Comparison of ENCODE assay signal across 17 cellular contexts in the genomic region with DNA sequence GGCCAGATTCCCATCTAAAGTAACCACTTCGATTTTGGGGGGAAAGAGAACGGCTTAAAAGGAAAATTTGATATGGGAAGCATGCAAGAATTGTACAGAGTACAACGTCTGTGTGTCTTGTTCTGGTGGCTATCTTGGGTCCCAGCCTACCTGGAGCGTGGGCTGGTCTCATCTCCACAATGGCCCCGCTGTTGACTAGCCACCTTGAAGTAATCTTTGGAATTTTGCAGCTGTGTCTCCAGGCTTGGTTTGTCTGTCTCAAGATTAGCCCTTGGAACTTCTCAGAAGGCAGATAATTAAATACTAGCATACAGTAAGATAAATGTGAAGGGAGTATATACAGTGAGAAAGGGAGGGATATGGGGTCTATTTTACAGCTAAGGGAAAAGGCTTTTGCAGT. TPM values are rescaled to one million over a fixed set of nuclear protein-coding genes. Genes with fewer than 3 reads are reported as not detected.
DNase-seq lines count a peak whose midpoint lies in the region; ATAC-seq, FAIRE-seq and TF ChIP-seq lines count a peak whose summit lies in the region.
"Had no signal": no experiment of that assay in that cellular context is flagged by ENCODE, and none has a peak within 500 bp of the region (broad histone marks: within the 10 kb centered on the region; RNA-seq: fewer than 3 reads in every experiment).

No MANE protein-coding gene starts in this region.

- peak overlapping the region; percentile 18 to 39 for H3K4me3 Mint-ChIP-seq in activated T-cell treated with anti-CD3 and anti-CD28 coated beads, Interleukin-2, amount 50 U/mL, for 72 hours
- H3K4me3 Mint-ChIP-seq in H9, result peak overlapping the region; percentile 89 to 91; a peak in 4 of 5 replicates
- peak overlapping the region; percentile 79 for H3K4me3 Mint-ChIP-seq in astrocyte (ENCODE audit: unreplicated experiment)
- H3K4me3 Mint-ChIP-seq in neural crest cell, result peak overlapping the region; percentile 88

- no peak overlapping the region for H2BK12ac ChIP-seq in H9 (ENCODE audit: insufficient read length, low read depth, low read length)

- no CpG with 5 or more reads among the region's 5 CpGs for WGBS in H9 (ENCODE audit: extremely low coverage, insufficient read length, low lambda C conversion rate)

- H3K4me1 ChIP-seq in H9 (ENCODE audit: insufficient read depth, low read length) (no peaks in the 10 kb centered on the region), astrocyte (ENCODE audit: insufficient read depth, low read length) (peaks cover 10% of the 10 kb centered on the region), foreskin keratinocyte (peaks cover 6% of the 10 kb centered on the region)
- H3K4me1 ChIP-seq: parathyroid adenoma had no signal

- no peak overlapping the region for H3T11ph ChIP-seq in H9 (ENCODE audit: low read length)

- H3K9me3 ChIP-seq in H9 (ENCODE audit: control insufficient read depth, low read depth, low read length) (no peaks in the 10 kb centered on the region), astrocyte (ENCODE audit: insufficient read depth, low read depth, low read length) (no peaks in the 10 kb centered on the region)
- H3K9me3 ChIP-seq: body of pancreas, gastrocnemius medialis, SJSA1, thoracic aorta had no signal

- no peak for FAIRE-seq in astrocyte (lab: Jason Lieb, UNC)

- no peak overlapping the region for H4K5ac ChIP-seq in H9 (ENCODE audit: insufficient read length, low read depth, low read length)

- H2AFZ ChIP-seq in H9 (ENCODE audit: low read length) (no peak overlapping the region), astrocyte (ENCODE audit: low read depth, low read length) (no peak overlapping the region)

- H2BK15ac ChIP-seq in H9 (ENCODE audit: low read depth, low read length), result no peak overlapping the region

- no peak overlapping the region for H3K56ac ChIP-seq in H9 (ENCODE audit: insufficient read length, low read depth, low read length)

- no peak overlapping the region for H2BK20ac ChIP-seq in H9 (ENCODE audit: low read depth, low read length, poor library complexity, severe bottlenecking)

- no peak overlapping the region for H3K27ac Mint-ChIP-seq in activated T-cell treated with anti-CD3 and anti-CD28 coated beads, Interleukin-2, amount 50 U/mL, for 72 hours
- H3K27ac Mint-ChIP-seq in H9 (no peak overlapping the region; a peak in 1 of 7 replicates), astrocyte (ENCODE audit: unreplicated experiment) (no peak overlapping the region), neural crest cell (ENCODE audit: unreplicated experiment) (no peak overlapping the region)

- H3K18ac ChIP-seq in H9 (ENCODE audit: insufficient read length, low read depth, low read length), result no peak overlapping the region

- H2BK5ac ChIP-seq in H9 (ENCODE audit: insufficient read length, low read length), result no peak overlapping the region

- no peak for ATAC-seq in activated T-cell treated with anti-CD3 and anti-CD28 coated beads, Interleukin-2, amount 50 U/mL, for 72 hours (replicated peaks in 1 of 2)
- ATAC-seq in foreskin keratinocyte, result no peak
- ATAC-seq: body of pancreas, left lobe of liver had no signal

- TF ChIP-seq CTCF in H9 (conservative IDR thresholded peaks at IDR 0.05), result no peak
- TF ChIP-seq CTCF in astrocyte (IDR thresholded peaks at IDR 0.05; ENCODE audit: insufficient read depth, low read depth, low read length), result no peak
- TF ChIP-seq CTCF in neural crest cell (conservative IDR thresholded peaks at IDR 0.05), result no peak
- TF ChIP-seq CTCF in foreskin keratinocyte (conservative IDR thresholded peaks at IDR 0.05), result no peak

- H3K4me2 ChIP-seq in H9 (ENCODE audit: insufficient read depth, insufficient read length, low read length), result no peak overlapping the region
- no peak overlapping the region for H3K4me2 ChIP-seq in astrocyte (ENCODE audit: low read length)

- H3K23ac ChIP-seq in H9 (ENCODE audit: insufficient read length, low read depth, low read length), result no peak overlapping the region

- no peak overlapping the region for H4K8ac ChIP-seq in H9 (replicated peaks; ENCODE audit: insufficient read length, low read depth, low read length)

- peaks cover 2 to 8% of the 10 kb centered on the region in 2 donors for H3K36me3 Mint-ChIP-seq in activated T-cell treated with anti-CD3 and anti-CD28 coated beads, Interleukin-2, amount 50 U/mL, for 72 hours (ENCODE audit: insufficient read depth in 2 of 2)
- peaks cover 1 to 28% (median 13%) of the 10 kb centered on the region in 3 experiments for H3K36me3 Mint-ChIP-seq in H9 (ENCODE audit: insufficient read depth in 1 of 3, low read depth in 3 of 3)
- peaks cover 4% of the 10 kb centered on the region for H3K36me3 Mint-ChIP-seq in astrocyte (ENCODE audit: low read depth, unreplicated experiment)
- peaks cover 2% of the 10 kb centered on the region for H3K36me3 Mint-ChIP-seq in neural crest cell (ENCODE audit: low read depth)

- H3K9me3 Mint-ChIP-seq in activated T-cell treated with anti-CD3 and anti-CD28 coated beads, Interleukin-2, amount 50 U/mL, for 72 hours, result peaks cover 0 to 3% of the 10 kb centered on the region in 2 donors
- no peaks in the 10 kb centered on the region for H3K9me3 Mint-ChIP-seq in H9
- H3K9me3 Mint-ChIP-seq in astrocyte (ENCODE audit: unreplicated experiment), result no peaks in the 10 kb centered on the region
- H3K9me3 Mint-ChIP-seq in neural crest cell, result no peaks in the 10 kb centered on the region

- H3K9ac ChIP-seq in H9 (ENCODE audit: extremely low read depth, insufficient read length, low read length) (no peak overlapping the region), astrocyte (ENCODE audit: low read length) (no peak overlapping the region)
- H3K9ac ChIP-seq: parathyroid adenoma had no signal

- no peaks in the 10 kb centered on the region for H3K79me2 ChIP-seq in H9 (ENCODE audit: insufficient read depth, low read length)
- peaks cover 31% of the 10 kb centered on the region for H3K79me2 ChIP-seq in astrocyte (ENCODE audit: insufficient read depth, low read length)

- H3K4ac ChIP-seq in H9 (ENCODE audit: low read depth, low read length), result no peak overlapping the region

- H4K20me1 ChIP-seq in H9 (ENCODE audit: control insufficient read depth, insufficient read depth, insufficient read length) (no peaks in the 10 kb centered on the region), astrocyte (ENCODE audit: insufficient read depth, low read length) (peaks cover 13% of the 10 kb centered on the region)

- no peak overlapping the region for H3K14ac ChIP-seq in H9 (ENCODE audit: insufficient read depth, low read length)

- no peaks in the 10 kb centered on the region for H3K27me3 Mint-ChIP-seq in activated T-cell treated with anti-CD3 and anti-CD28 coated beads, Interleukin-2, amount 50 U/mL, for 72 hours (ENCODE audit: low read depth)
- H3K27me3 Mint-ChIP-seq in H9 (ENCODE audit: low read depth) (no peaks in the 10 kb centered on the region), astrocyte (ENCODE audit: low read depth, unreplicated experiment) (no peaks in the 10 kb centered on the region), neural crest cell (ENCODE audit: low read depth) (peaks cover 2% of the 10 kb centered on the region)

- H3K27me3 ChIP-seq in H9 (ENCODE audit: insufficient read depth, low read length) (no peaks in the 10 kb centered on the region), astrocyte (ENCODE audit: insufficient read depth, low read length) (no peaks in the 10 kb centered on the region), foreskin keratinocyte (no peaks in the 10 kb centered on the region)
- H3K27me3 ChIP-seq: body of pancreas, gastrocnemius medialis, SJSA1 had no signal

- peaks cover 6% of the 10 kb centered on the region for H3K36me3 ChIP-seq in astrocyte (ENCODE audit: insufficient read depth, low read length)

- H3K79me1 ChIP-seq in H9 (ENCODE audit: insufficient read depth, low read depth, low read length, poor library complexity, severe bottlenecking), result no peaks in the 10 kb centered on the region

- H3K4me1 Mint-ChIP-seq in activated T-cell treated with anti-CD3 and anti-CD28 coated beads, Interleukin-2, amount 50 U/mL, for 72 hours (ENCODE audit: low read depth), result peaks cover 54% of the 10 kb centered on the region
- H3K4me1 Mint-ChIP-seq in H9 (peaks cover 28 to 29% of the 10 kb centered on the region in 2 experiments), astrocyte (ENCODE audit: low read depth, unreplicated experiment) (peaks cover 3% of the 10 kb centered on the region), neural crest cell (peaks cover 34% of the 10 kb centered on the region)

- no peak for DNase-seq in activated T-cell treated with anti-CD3 and anti-CD28 coated beads, Interleukin-2, amount 50 U/mL, for 72 hours
- no peak for DNase-seq in activated T-cell treated with anti-CD3 and anti-CD28 coated beads, Interleukin-2, amount 50 U/mL, for 1 hour
- DNase-seq in H9, result no peak
- DNase-seq in astrocyte (ENCODE audit: low read depth), result no peak
- no peak for DNase-seq in neural crest cell (ENCODE audit: low read depth, low spot score)
- DNase-seq in NCI-H2196 treated with DMSO at 0.1 percent for 48 hours (lab: John Stamatoyannopoulos, UW; ENCODE audit: unreplicated experiment), result no peak
- DNase-seq in foreskin keratinocyte, result no peak
- no peak for DNase-seq in NCI-H2171 (lab: John Stamatoyannopoulos, UW)
- DNase-seq: body of pancreas, cortex of kidney, gastrocnemius medialis, KBM-7, NCI-H1048 had no signal

- H2BK120ac ChIP-seq in H9 (ENCODE audit: low read depth, low read length, poor library complexity, severe bottlenecking), result no peak overlapping the region

- H3K27ac ChIP-seq in H9 (ENCODE audit: insufficient read length, low read depth, low read length) (no peak overlapping the region), astrocyte (ENCODE audit: low read depth, low read length) (no peak overlapping the region), foreskin keratinocyte (no peak overlapping the region)
- H3K27ac ChIP-seq: SJSA1 had no signal

- peaks cover 5% of the 10 kb centered on the region for H3K23me2 ChIP-seq in H9 (ENCODE audit: insufficient read length, low read depth, low read length, poor library complexity, severe bottlenecking)

- no peak overlapping the region for H2AK5ac ChIP-seq in H9 (ENCODE audit: insufficient read length, low read length)

- no peak overlapping the region for H4K91ac ChIP-seq in H9 (ENCODE audit: insufficient read length, low read depth, low read length)

- no peak overlapping the region for H3K4me3 ChIP-seq in astrocyte (ENCODE audit: insufficient read depth, low read depth, low read length)
- H3K4me3 ChIP-seq: body of pancreas had no signal

RNA-seq across cellular contexts. Expression of a gene that starts 1.3 kb away (rescaled TPM):
- total RNA-seq in activated T-cell treated with anti-CD3 and anti-CD28 coated beads, Interleukin-2, amount 50 U/mL, for 72 hours, result 10 to 100 TPM; 32.7 to 33.1 TPM
- total RNA-seq in H9 (2021) (21.7 and 24.3 TPM in 2 replicates), astrocyte (22.1 and 25.6 TPM in 2 replicates), neural crest cell (34.5 and 39.0 TPM in 2 replicates), foreskin keratinocyte (28.6 and 28.8 TPM in 2 replicates)
- 17.3 and 18.5 TPM in 2 replicates for polyA plus RNA-seq in foreskin keratinocyte

RNA-seq across cellular contexts. Expression of a gene that starts 37.0 kb away (rescaled TPM):
- total RNA-seq in activated T-cell treated with anti-CD3 and anti-CD28 coated beads, Interleukin-2, amount 50 U/mL, for 72 hours, result 10 to 100 TPM; 37.1 to 43.5 TPM
- total RNA-seq in H9 (2021) (44.3 and 46.4 TPM in 2 replicates), astrocyte (1.1 and 2.1 TPM in 2 replicates), neural crest cell (36.9 and 38.5 TPM in 2 replicates), foreskin keratinocyte (17.7 and 20.6 TPM in 2 replicates)
- polyA plus RNA-seq in foreskin keratinocyte, result 8.0 and 10.8 TPM in 2 replicates

RNA-seq across cellular contexts. Expression of a gene that starts 37.1 kb away (rescaled TPM):
- total RNA-seq in activated T-cell treated with anti-CD3 and anti-CD28 coated beads, Interleukin-2, amount 50 U/mL, for 72 hours, result 10 to 100 TPM; 80.5 to 91.8 TPM
- total RNA-seq in H9 (2021) (87.2 and 89.9 TPM in 2 replicates), astrocyte (28.4 and 31.8 TPM in 2 replicates), neural crest cell (81.1 and 83.6 TPM in 2 replicates), foreskin keratinocyte (16.5 and 18.9 TPM in 2 replicates)
- 19.5 and 20.5 TPM in 2 replicates for polyA plus RNA-seq in foreskin keratinocyte

Comparison
In these comparisons a context has a peak if more than half of its experiments do, and no peak if none do; other contexts are left out.
1. H3K4me3 Mint-ChIP-seq: peak in every context shown above with its lines; median percentile 90 in H9; 88 in neural crest cell; 79 in astrocyte; 28 in activated T-cell treated with anti-CD3 and anti-CD28 coated beads, Interleukin-2, amount 50 U/mL, for 72 hours.